Comparison of ENCODE assay signal across 15 cellular contexts in the genomic region with DNA sequence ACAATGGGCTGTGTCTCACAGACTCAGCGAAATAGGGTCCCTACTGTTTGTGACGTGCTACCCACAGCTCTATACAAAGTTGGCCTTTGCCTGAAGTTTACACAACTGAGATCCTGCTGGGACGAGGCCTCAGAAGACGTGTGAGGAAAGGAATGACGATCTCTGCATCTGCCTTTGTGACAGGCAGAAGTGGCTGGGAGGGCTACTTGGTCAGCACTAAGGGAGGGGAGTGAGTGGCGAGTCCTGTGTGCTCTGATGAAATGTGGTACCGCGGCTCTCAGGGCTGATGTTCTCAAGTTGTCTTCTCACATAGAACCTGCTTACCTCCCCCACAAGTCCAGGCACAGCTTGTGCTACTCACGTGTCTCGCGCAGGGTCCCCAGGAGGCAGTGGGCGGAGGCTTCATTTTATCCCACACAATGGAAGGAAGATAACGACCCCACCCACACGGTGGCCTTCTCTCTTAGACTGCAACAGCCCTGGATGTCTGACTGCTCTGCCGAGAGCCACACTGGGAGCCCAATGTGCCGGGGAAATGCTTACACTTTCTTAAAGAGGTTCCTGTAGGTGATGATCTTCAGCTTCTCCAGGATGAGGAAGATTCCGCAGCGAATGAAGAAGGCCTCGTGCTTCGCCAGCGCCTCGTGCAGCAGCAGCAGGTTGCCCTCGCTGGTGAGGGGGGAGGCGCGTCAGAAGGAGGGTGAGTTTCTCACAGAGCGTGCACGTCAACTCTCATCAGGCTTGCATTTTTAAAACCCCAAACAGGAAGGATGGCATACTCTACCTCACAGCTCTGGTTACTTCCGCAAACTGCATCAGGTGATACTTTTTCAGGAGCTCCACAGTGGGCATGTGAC. TPM values are rescaled to one million over a fixed set of nuclear protein-coding genes. Genes with fewer than 3 reads are reported as not detected.
DNase-seq lines count a peak whose midpoint lies in the region; ATAC-seq and TF ChIP-seq lines count a peak whose summit lies in the region.
"Had no signal": no experiment of that assay in that cellular context is flagged by ENCODE, and none has a peak within 500 bp of the region (broad histone marks: within the 10 kb centered on the region; RNA-seq: fewer than 3 reads in every experiment).

No MANE protein-coding gene starts in this region.

- H3K27me3 ChIP-seq in DND-41 (ENCODE audit: insufficient read depth, low read length, poor library complexity) (no peaks in the 10 kb centered on the region), suprapubic skin (no peaks in the 10 kb centered on the region)
- H3K27me3 ChIP-seq: pancreas had no signal

- H3K9me3 ChIP-seq in DND-41 (ENCODE audit: insufficient read depth, low read length, severe bottlenecking) (no peaks in the 10 kb centered on the region), suprapubic skin (no peaks in the 10 kb centered on the region)
- H3K9me3 ChIP-seq: pancreas had no signal

- H3K36me3 Mint-ChIP-seq in IgD-negative memory B cell (peaks cover 9% of the 10 kb centered on the region), memory B cell (peaks cover 31% of the 10 kb centered on the region)

- H2AFZ ChIP-seq in DND-41 (ENCODE audit: low read depth, low read length): no peak overlapping the region

- H3K27ac ChIP-seq in DND-41 (ENCODE audit: low read length) (no peak overlapping the region), suprapubic skin (no peak overlapping the region)
- H3K27ac ChIP-seq: pancreas had no signal

- DNase-seq in DND-41: no peak
- peak; percentile 94 for DNase-seq in choroid plexus epithelial cell (ENCODE audit: low read depth)
- DNase-seq in memory B cell (ENCODE audit: low spot score in 2 of 2): no peak
- DNase-seq in activated gamma-delta T cell treated with Interleukin-2 at 50 U/mL for 16 hours: no peak
- DNase-seq in NCI-H1105 (lab: John Stamatoyannopoulos, UW): no peak
- no peak for DNase-seq in suprapubic skin (ENCODE audit: low spot score in 2 of 2)
- DNase-seq: foreskin melanocyte; Kasumi-1; NCI-H2029 treated with DMSO at 0.1 percent for 48 hours; pancreas; stimulated activated CD4-positive, alpha-beta T cell treated with anti-CD3 and anti-CD28 coated beads, Interleukin-1b, Interleukin-23, amount 100 ng/mL, for 48 hours; stimulated activated naive CD4-positive, alpha-beta T cell had no signal

- no peak overlapping the region for H3K9ac ChIP-seq in DND-41 (ENCODE audit: low read depth, low read length)

- TF ChIP-seq CTCF in DND-41 (IDR thresholded peaks at IDR 0.05; ENCODE audit: borderline replicate concordance, extremely low read depth, low read length, poor library complexity, severe bottlenecking): no peak
- TF ChIP-seq CTCF in choroid plexus epithelial cell (conservative IDR thresholded peaks at IDR 0.05; ENCODE audit: low read depth, low read length): no peak
- no peak for TF ChIP-seq CTCF in suprapubic skin (IDR thresholded peaks at IDR 0.05)

- no peak for TF ChIP-seq EP300 in suprapubic skin (IDR thresholded peaks at IDR 0.05)

- ATAC-seq in DND-41 (ENCODE audit: insufficient read depth, low read depth) (peak; percentile 58; the same call in 2 of the 3 replicates), memory B cell (ENCODE audit: low read depth) (no peak), HG03025 (IDR thresholded peaks at IDR 0.05; ENCODE audit: low FRiP score, unreplicated experiment) (no peak)
- ATAC-seq: pancreas had no signal

- H3K4me3 ChIP-seq in DND-41 (ENCODE audit: low read depth in 1 of 2, low read length in 2 of 2) (no peak overlapping the region), choroid plexus epithelial cell (ENCODE audit: low read depth, low read length) (no peak overlapping the region), suprapubic skin (no peak overlapping the region)
- H3K4me3 ChIP-seq: pancreas had no signal

- H3K9me3 Mint-ChIP-seq in IgD-negative memory B cell (no peaks in the 10 kb centered on the region), memory B cell (peaks cover 1% of the 10 kb centered on the region)

- TF ChIP-seq POLR2A in suprapubic skin (IDR thresholded peaks at IDR 0.05): no peak

- H3K79me2 ChIP-seq in DND-41 (ENCODE audit: insufficient read depth, low read length): no peaks in the 10 kb centered on the region

- H3K27me3 Mint-ChIP-seq in IgD-negative memory B cell (no peaks in the 10 kb centered on the region), memory B cell (no peaks in the 10 kb centered on the region)

- peak overlapping the region in 1 of 4 donors; percentile 49 for H3K4me3 Mint-ChIP-seq in IgD-negative memory B cell
- no peak overlapping the region for H3K4me3 Mint-ChIP-seq in memory B cell

- peaks cover 89% of the 10 kb centered on the region for H3K36me3 ChIP-seq in DND-41 (ENCODE audit: insufficient read depth, low read length)
- H3K36me3 ChIP-seq in suprapubic skin: peaks cover 95% of the 10 kb centered on the region

- H3K27ac Mint-ChIP-seq in IgD-negative memory B cell (peak overlapping the region in 2 of 3 donors; percentile 35 to 78), memory B cell (peak overlapping the region; percentile 63)

- H3K4me1 Mint-ChIP-seq in IgD-negative memory B cell (peaks cover 3 to 7% (median 3%) of the 10 kb centered on the region in 3 donors), memory B cell (peaks cover 3% of the 10 kb centered on the region)

- H3K4me1 ChIP-seq in DND-41 (ENCODE audit: insufficient read depth, low read length) (no peaks in the 10 kb centered on the region), suprapubic skin (no peaks in the 10 kb centered on the region)
- H3K4me1 ChIP-seq: pancreas had no signal

- H3K4me2 ChIP-seq in DND-41 (ENCODE audit: insufficient read depth, low read length): no peak overlapping the region

- 95% methylated on average over 25 of the region's 28 CpGs for WGBS in suprapubic skin

- 0 out of 2 replicates have a peak, but pooled peaks cover 10% of the 10 kb centered on the region for H4K20me1 ChIP-seq in DND-41 (ENCODE audit: insufficient read depth, low read length)

RNA-seq across cellular contexts. Expression of a gene that starts 21.2 kb away (rescaled TPM):
- polyA plus RNA-seq in IgD-negative memory B cell: not detected
- total RNA-seq in suprapubic skin: not detected
- total RNA-seq: pancreas had no signal

RNA-seq across cellular contexts. Expression of a gene that starts 28.9 kb away (rescaled TPM):
- 46.0 TPM for polyA plus RNA-seq in IgD-negative memory B cell
- 10 to 100 TPM; 33.2 to 99.5 (median 49.5) TPM for total RNA-seq in suprapubic skin

RNA-seq across cellular contexts. Expression of a gene that starts 29.8 kb away (rescaled TPM):
- 42.6 TPM for polyA plus RNA-seq in IgD-negative memory B cell
- 100 to 1,000 TPM in 3 of 4 donors, 10 to 100 TPM in 1; 95.6 to 221 (median 119) TPM for total RNA-seq in suprapubic skin

RNA-seq across cellular contexts. Expression of a gene that starts 57.0 kb away (rescaled TPM):
- polyA plus RNA-seq in IgD-negative memory B cell: not detected
- 1 to 10 TPM; 4.9 to 7.8 (median 6.7) TPM for total RNA-seq in suprapubic skin
- total RNA-seq: T-helper 2 cell treated with Interferon-gamma antibody and Interleukin-4, amounts not matched to agents 100 ng/mL and 5 ng/mL, for 36 hours had no signal
